19 cellular contexts compared by ENCODE assay signal in genomic region chr11:63931876-63932275, GRCh38.
"Had no signal": no experiment of that assay in that cellular context is flagged by ENCODE, and none has a peak within 500 bp of the region (broad histone marks: within the 10 kb centered on the region; RNA-seq: fewer than 3 reads in every experiment).

No MANE protein-coding gene starts in this region.

- H3K27me3 Mint-ChIP-seq: activated CD8-positive, alpha-beta T cell treated with anti-CD3 and anti-CD28 coated beads for 36 hours; activated naive CD8-positive, alpha-beta T cell; central memory CD8-positive, alpha-beta T cell had no signal

- H3K4me1 Mint-ChIP-seq: activated CD4-positive, alpha-beta T cell treated with anti-CD3 and anti-CD28 coated beads, Interleukin-2, amount 10 ng/mL, durations not matched to agents 7 days and 5 days; activated CD8-positive, alpha-beta memory T cell treated with anti-CD3 and anti-CD28 coated beads, Interleukin-2, amount 10 ng/mL, durations not matched to agents 7 days and 5 days; central memory CD8-positive, alpha-beta T cell had no signal

- ATAC-seq: activated CD8-positive, alpha-beta memory T cell treated with anti-CD3 and anti-CD28 coated beads, Interleukin-2, amount 10 ng/mL, durations not matched to agents 7 days and 5 days; activated CD8-positive, alpha-beta T cell treated with anti-CD3 and anti-CD28 coated beads for 36 hours; heart left ventricle; left colon; mucosa of descending colon; psoas muscle had no signal

- DNase-seq: activated CD4-positive, alpha-beta T cell treated with anti-CD3 and anti-CD28 coated beads, Interleukin-2, amount 10 ng/mL, durations not matched to agents 7 days and 5 days; activated CD4-positive, CD25-positive, alpha-beta regulatory T cell treated with anti-CD3 and anti-CD28 coated beads, Interleukin-2, amount 50 U/mL, for 72 hours; activated CD8-positive, alpha-beta memory T cell treated with anti-CD3 and anti-CD28 coated beads, Interleukin-2, amount 10 ng/mL, durations not matched to agents 7 days and 5 days; activated CD8-positive, alpha-beta T cell treated with anti-CD3 and anti-CD28 coated beads for 36 hours; adrenal gland; endodermal cell; heart left ventricle; islet precursor cell; left colon; mesenchymal stem cell; mucosa of descending colon; nephron progenitor cell; psoas muscle; stimulated activated CD4-positive, alpha-beta T cell treated with anti-CD3 and anti-CD28 coated beads, Interleukin-4, amount 100 ng/mL, for 4 hours; T-helper 2 cell; uterus had no signal

- H3K27ac Mint-ChIP-seq: activated CD4-positive, alpha-beta T cell treated with anti-CD3 and anti-CD28 coated beads, Interleukin-2, amount 10 ng/mL, durations not matched to agents 7 days and 5 days; activated CD8-positive, alpha-beta memory T cell treated with anti-CD3 and anti-CD28 coated beads, Interleukin-2, amount 10 ng/mL, durations not matched to agents 7 days and 5 days; activated CD8-positive, alpha-beta T cell treated with anti-CD3 and anti-CD28 coated beads for 36 hours; activated naive CD8-positive, alpha-beta T cell; endodermal cell; stimulated activated naive CD8-positive, alpha-beta T cell treated with anti-CD3 and anti-CD28 coated beads, Interleukin-15, Interleukin-2, amounts not matched to agents 100 ng/mL and 50 ng/mL, for 24 hours had no signal

- H3K36me3 Mint-ChIP-seq: activated CD8-positive, alpha-beta memory T cell treated with anti-CD3 and anti-CD28 coated beads, Interleukin-2, amount 10 ng/mL, durations not matched to agents 7 days and 5 days; activated naive CD8-positive, alpha-beta T cell had no signal

- H3K9me3 Mint-ChIP-seq: activated CD4-positive, alpha-beta T cell treated with anti-CD3 and anti-CD28 coated beads, Interleukin-2, amount 10 ng/mL, durations not matched to agents 7 days and 5 days; activated CD8-positive, alpha-beta T cell treated with anti-CD3 and anti-CD28 coated beads for 36 hours; central memory CD8-positive, alpha-beta T cell; stimulated activated naive CD8-positive, alpha-beta T cell treated with anti-CD3 and anti-CD28 coated beads, Interleukin-15, Interleukin-2, amounts not matched to agents 100 ng/mL and 50 ng/mL, for 24 hours had no signal

- H3K4me3 Mint-ChIP-seq: activated CD4-positive, alpha-beta T cell treated with anti-CD3 and anti-CD28 coated beads, Interleukin-2, amount 10 ng/mL, durations not matched to agents 7 days and 5 days; activated CD8-positive, alpha-beta memory T cell treated with anti-CD3 and anti-CD28 coated beads, Interleukin-2, amount 10 ng/mL, durations not matched to agents 7 days and 5 days; activated CD8-positive, alpha-beta T cell treated with anti-CD3 and anti-CD28 coated beads for 36 hours; activated naive CD8-positive, alpha-beta T cell; central memory CD8-positive, alpha-beta T cell; endodermal cell; nephron progenitor cell; stimulated activated naive CD8-positive, alpha-beta T cell treated with anti-CD3 and anti-CD28 coated beads, Interleukin-15, Interleukin-2, amounts not matched to agents 100 ng/mL and 50 ng/mL, for 24 hours had no signal
